In the genomic region with DNA sequence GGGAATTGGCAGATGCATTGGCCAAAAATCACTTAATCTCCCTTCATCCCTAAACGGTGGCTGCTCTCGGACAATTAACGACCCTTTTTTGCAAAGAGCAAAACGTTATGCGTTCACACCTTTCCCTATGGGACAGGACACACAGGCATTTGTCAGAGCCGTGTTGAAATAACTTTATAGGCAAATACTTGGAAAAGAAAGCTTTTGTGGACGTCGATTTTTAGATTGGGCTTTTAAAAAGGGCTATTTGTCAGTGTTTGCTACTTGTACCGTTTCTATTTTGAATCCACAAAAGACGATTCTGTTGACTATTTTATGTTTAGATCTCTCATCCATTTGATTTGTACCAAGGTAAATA, we compare ENCODE assay signal across 9 cellular contexts.
DNase-seq lines count a peak whose midpoint lies in the region; ATAC-seq, FAIRE-seq and TF ChIP-seq lines count a peak whose summit lies in the region.
"Had no signal": no experiment of that assay in that cellular context is flagged by ENCODE, and none has a peak within 500 bp of the region (broad histone marks: within the 10 kb centered on the region; RNA-seq: fewer than 3 reads in every experiment).

No MANE protein-coding gene starts in this region.

- peak overlapping the region; percentile 63 for H3K4me3 ChIP-seq in AG10803 (ENCODE audit: low read length)
- H3K4me3 ChIP-seq in HAP-1: peak overlapping the region; percentile 35
- 0 out of 2 replicates have a peak overlapping the region, but pooled peaks have one; percentile 17 for H3K4me3 ChIP-seq in K562
- H3K4me3 ChIP-seq in mesodermal cell (ENCODE audit: extremely low read depth, insufficient read depth, low read length, poor library complexity, severe bottlenecking): peak overlapping the region; percentile 49

- in situ Hi-C loops in HAP-1 (cut with MboI; ENCODE audit: low sequenced_read_pairs): loop anchor here (10.0 kb wide), 1 partner anchor 948 kb away; a partner anchor contains a TSS
- in situ Hi-C loops in K562 (cut with MboI): no loop called here

- no peak for TF ChIP-seq POLR2A in K562 (conservative IDR thresholded peaks at IDR 0.05)

- DNase-seq in AG10803 (ENCODE audit: low read depth) (no peak), HAP-1 (ENCODE audit: low spot score in 2 of 2) (no peak), K562 (ENCODE audit: extremely low read depth in 1 of 4, low spot score in 3 of 4) (peak in 1 of 4 experiments; percentile 3), NCI-H2107 (lab: John Stamatoyannopoulos, UW) (no peak)
- DNase-seq: NK-92 treated with Interleukin-12 subunit alpha and Interleukin-12 subunit beta, amount 100 ng/mL, for 24 hours had no signal

- WGBS in K562 (ENCODE audit: insufficient coverage, low coverage, missing lambda C conversion rate): under 1% methylated on average over 10 of the region's 10 CpGs
- WGBS in mesodermal cell (ENCODE audit: insufficient coverage in 2 of 2), 2 experiments: 15 to 35% methylated on average over 8 of the region's 10 CpGs

- H4K20me1 ChIP-seq in K562 (replicated peaks; ENCODE audit: control insufficient read depth, insufficient read depth, low read length): no peaks in the 10 kb centered on the region; the same call in 1 of the 2 replicates

- no peak for FAIRE-seq in K562 (lab: Jason Lieb, UNC)

- H3K9ac ChIP-seq in K562 (ENCODE audit: insufficient read depth in 1 of 2, low read depth in 2 of 2, low read length in 2 of 2): no peak overlapping the region

- no peak for TF ChIP-seq RAD21 in K562 (CRISPR knock-in tag; conservative IDR thresholded peaks at IDR 0.05 in 1 of 2, IDR thresholded peaks at IDR 0.05 in 1 of 2)

- POLR2A ChIA-PET in K562 (lab: Yijun Ruan, JAX): no interaction called here

- no TSS peak for BruUV-seq in K562 (replicated peaks; lab: Mats Ljungman, UMichigan)

- ATAC-seq in K562 (peak; percentile 17; the same call in 2 of the 3 replicates), HG02870 (IDR thresholded peaks at IDR 0.05; ENCODE audit: unreplicated experiment) (no peak), HG03565 (IDR thresholded peaks at IDR 0.05; ENCODE audit: unreplicated experiment) (no peak), GM18907 (IDR thresholded peaks at IDR 0.05; ENCODE audit: unreplicated experiment) (no peak)

- peak overlapping the region; percentile 53; the same call in 1 of the 2 replicates for H3K4me2 ChIP-seq in K562 (ENCODE audit: insufficient read depth, low read length)

- H3K27ac ChIP-seq in K562 (ENCODE audit: extremely low read depth, low read depth, low read length) (no peak overlapping the region), mesodermal cell (ENCODE audit: low read depth, low read length, severe bottlenecking) (peak overlapping the region; percentile 43)

- intact Hi-C loops in K562 (cut with micrococcal nuclease): loop anchor here (5.0 kb wide), 1 partner anchor 159 kb away; no protein-coding TSS in a partner anchor

- H3K9me1 ChIP-seq in K562 (ENCODE audit: control insufficient read depth, insufficient read depth, low read length): no peaks in the 10 kb centered on the region

- no peaks in the 10 kb centered on the region for H3K36me3 ChIP-seq in HAP-1 (replicated peaks)
- no peaks in the 10 kb centered on the region for H3K36me3 ChIP-seq in K562 (ENCODE audit: control insufficient read depth, insufficient read depth, low read length)
- H3K36me3 ChIP-seq in mesodermal cell (ENCODE audit: control insufficient read depth, insufficient read depth, low read length): no peaks in the 10 kb centered on the region

- CTCF ChIA-PET in K562 (lab: Yijun Ruan, JAX; ENCODE audit: low intra/inter-chr PET ratio): interaction anchor here (1.5 kb wide), 1 partner anchor 951 kb away, joined by 21 read pairs; no protein-coding TSS in a partner anchor

- H3K4me1 ChIP-seq in HAP-1: peaks cover 58% of the 10 kb centered on the region
- peaks cover 0 to 9% of the 10 kb centered on the region in 2 experiments; a peak in 2 of 5 replicates for H3K4me1 ChIP-seq in K562 (replicated peaks in 1 of 2; ENCODE audit: control insufficient read depth in 2 of 2, insufficient read depth in 2 of 2, low read length in 2 of 2)
- H3K4me1 ChIP-seq in mesodermal cell (ENCODE audit: control insufficient read depth, insufficient read depth, low read length, poor library complexity, severe bottlenecking): no peaks in the 10 kb centered on the region

- H3K27me3 ChIP-seq in HAP-1 (ENCODE audit: low read depth): no peaks in the 10 kb centered on the region
- peaks cover 11 to 13% of the 10 kb centered on the region in 2 experiments for H3K27me3 ChIP-seq in K562 (ENCODE audit: control insufficient read depth in 2 of 2, insufficient read depth in 2 of 2, low read length in 2 of 2)

- no peaks in the 10 kb centered on the region for H3K9me3 ChIP-seq in HAP-1
- H3K9me3 ChIP-seq in K562 (replicated peaks; ENCODE audit: control insufficient read depth, insufficient read depth, low read depth, low read length): no peaks in the 10 kb centered on the region
- no peaks in the 10 kb centered on the region for H3K9me3 ChIP-seq in mesodermal cell (ENCODE audit: control insufficient read depth, low read length)

- no peaks in the 10 kb centered on the region for H3K79me2 ChIP-seq in K562 (ENCODE audit: control insufficient read depth, insufficient read depth, low read length)

- no peak for TF ChIP-seq EP300 in K562 (IDR thresholded peaks at IDR 0.05; ENCODE audit: low read length)

- no peak for TF ChIP-seq CTCF in AG10803 (conservative IDR thresholded peaks at IDR 0.05; ENCODE audit: low read length)
- TF ChIP-seq CTCF in K562 (IDR thresholded peaks at IDR 0.05 in 2 of 3, conservative IDR thresholded peaks at IDR 0.05 in 1 of 3; ENCODE audit: insufficient read depth in 2 of 3, low read depth in 1 of 3, low read length in 3 of 3): no peak

- H2AFZ ChIP-seq in K562 (ENCODE audit: low read depth, low read length): peak overlapping the region; percentile 45; the same call in 1 of the 2 replicates

TF ChIP-seq in K562, 482 proteins besides CTCF, POLR2A, EP300 and RAD21 (continues in another document):
- TF ChIP-seq MEF2D (tag; conservative IDR thresholded peaks at IDR 0.05; ENCODE audit: low read depth) (no peak), FOXM1 (IDR thresholded peaks at IDR 0.05; ENCODE audit: low read depth) (no peak), FOXM1 (CRISPR knock-in tag; IDR thresholded peaks at IDR 0.05; ENCODE audit: low read depth) (no peak), DDX20 (tag; IDR thresholded peaks at IDR 0.05; ENCODE audit: low read depth) (no peak), RUNX1 (IDR thresholded peaks at IDR 0.05; ENCODE audit: low read depth) (no peak), NFIC (IDR thresholded peaks at IDR 0.05) (no peak), CBX2 (IDR thresholded peaks at IDR 0.05; ENCODE audit: insufficient read depth, low read length, poor library complexity, severe bottlenecking) (peak; percentile 23)
- TF ChIP-seq, protein P1, sequence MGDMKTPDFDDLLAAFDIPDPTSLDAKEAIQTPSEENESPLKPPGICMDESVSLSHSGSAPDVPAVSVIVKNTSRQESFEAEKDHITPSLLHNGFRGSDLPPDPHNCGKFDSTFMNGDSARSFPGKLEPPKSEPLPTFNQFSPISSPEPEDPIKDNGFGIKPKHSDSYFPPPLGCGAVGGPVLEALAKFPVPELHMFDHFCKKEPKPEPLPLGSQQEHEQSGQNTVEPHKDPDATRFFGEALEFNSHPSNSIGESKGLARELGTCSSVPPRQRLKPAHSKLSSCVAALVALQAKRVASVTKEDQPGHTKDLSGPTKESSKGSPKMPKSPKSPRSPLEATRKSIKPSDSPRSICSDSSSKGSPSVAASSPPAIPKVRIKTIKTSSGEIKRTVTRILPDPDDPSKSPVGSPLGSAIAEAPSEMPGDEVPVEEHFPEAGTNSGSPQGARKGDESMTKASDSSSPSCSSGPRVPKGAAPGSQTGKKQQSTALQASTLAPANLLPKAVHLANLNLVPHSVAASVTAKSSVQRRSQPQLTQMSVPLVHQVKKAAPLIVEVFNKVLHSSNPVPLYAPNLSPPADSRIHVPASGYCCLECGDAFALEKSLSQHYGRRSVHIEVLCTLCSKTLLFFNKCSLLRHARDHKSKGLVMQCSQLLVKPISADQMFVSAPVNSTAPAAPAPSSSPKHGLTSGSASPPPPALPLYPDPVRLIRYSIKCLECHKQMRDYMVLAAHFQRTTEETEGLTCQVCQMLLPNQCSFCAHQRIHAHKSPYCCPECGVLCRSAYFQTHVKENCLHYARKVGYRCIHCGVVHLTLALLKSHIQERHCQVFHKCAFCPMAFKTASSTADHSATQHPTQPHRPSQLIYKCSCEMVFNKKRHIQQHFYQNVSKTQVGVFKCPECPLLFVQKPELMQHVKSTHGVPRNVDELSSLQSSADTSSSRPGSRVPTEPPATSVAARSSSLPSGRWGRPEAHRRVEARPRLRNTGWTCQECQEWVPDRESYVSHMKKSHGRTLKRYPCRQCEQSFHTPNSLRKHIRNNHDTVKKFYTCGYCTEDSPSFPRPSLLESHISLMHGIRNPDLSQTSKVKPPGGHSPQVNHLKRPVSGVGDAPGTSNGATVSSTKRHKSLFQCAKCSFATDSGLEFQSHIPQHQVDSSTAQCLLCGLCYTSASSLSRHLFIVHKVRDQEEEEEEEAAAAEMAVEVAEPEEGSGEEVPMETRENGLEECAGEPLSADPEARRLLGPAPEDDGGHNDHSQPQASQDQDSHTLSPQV (IDR thresholded peaks at IDR 0.05): no peak
- TF ChIP-seq, protein P2, sequence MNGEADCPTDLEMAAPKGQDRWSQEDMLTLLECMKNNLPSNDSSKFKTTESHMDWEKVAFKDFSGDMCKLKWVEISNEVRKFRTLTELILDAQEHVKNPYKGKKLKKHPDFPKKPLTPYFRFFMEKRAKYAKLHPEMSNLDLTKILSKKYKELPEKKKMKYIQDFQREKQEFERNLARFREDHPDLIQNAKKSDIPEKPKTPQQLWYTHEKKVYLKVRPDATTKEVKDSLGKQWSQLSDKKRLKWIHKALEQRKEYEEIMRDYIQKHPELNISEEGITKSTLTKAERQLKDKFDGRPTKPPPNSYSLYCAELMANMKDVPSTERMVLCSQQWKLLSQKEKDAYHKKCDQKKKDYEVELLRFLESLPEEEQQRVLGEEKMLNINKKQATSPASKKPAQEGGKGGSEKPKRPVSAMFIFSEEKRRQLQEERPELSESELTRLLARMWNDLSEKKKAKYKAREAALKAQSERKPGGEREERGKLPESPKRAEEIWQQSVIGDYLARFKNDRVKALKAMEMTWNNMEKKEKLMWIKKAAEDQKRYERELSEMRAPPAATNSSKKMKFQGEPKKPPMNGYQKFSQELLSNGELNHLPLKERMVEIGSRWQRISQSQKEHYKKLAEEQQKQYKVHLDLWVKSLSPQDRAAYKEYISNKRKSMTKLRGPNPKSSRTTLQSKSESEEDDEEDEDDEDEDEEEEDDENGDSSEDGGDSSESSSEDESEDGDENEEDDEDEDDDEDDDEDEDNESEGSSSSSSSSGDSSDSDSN (IDR thresholded peaks at IDR 0.05; ENCODE audit: borderline replicate concordance in 1 of 2, low read depth in 2 of 2, low read length in 2 of 2): no peak
